Comparison of ENCODE assay signal across 1 cellular context in genomic region chr21:33254766-33255165, GRCh38.
TF ChIP-seq lines count a peak whose summit lies in the region.

No MANE protein-coding gene starts in this region.

TF ChIP-seq in GM12891, 5 proteins besides CTCF, POLR2A, EP300 and RAD21 (continued from another document):
- no peak for TF ChIP-seq PAX5 (IDR thresholded peaks at IDR 0.05; ENCODE audit: insufficient read depth, low read length, severe bottlenecking)
TF ChIP-seq in GM12891: peak in this region for 1.
